1 cellular context compared by ENCODE assay signal in genomic region chr7:112538859-112539258, GRCh38.
TF ChIP-seq lines count a peak whose summit lies in the region.

No MANE protein-coding gene starts in this region.

TF ChIP-seq in K562, 482 proteins besides CTCF, POLR2A, EP300 and RAD21 (continued from another document):
- TF ChIP-seq ZNF609 (CRISPR knock-in tag; IDR thresholded peaks at IDR 0.05; ENCODE audit: borderline replicate concordance), result no peak
- peak; percentile 36; the same call in 1 of the 2 replicates for TF ChIP-seq STAT5A (IDR thresholded peaks at IDR 0.05; ENCODE audit: borderline replicate concordance, low read length)
